ENCODE assay signal across 22 cellular contexts in the genomic region with DNA sequence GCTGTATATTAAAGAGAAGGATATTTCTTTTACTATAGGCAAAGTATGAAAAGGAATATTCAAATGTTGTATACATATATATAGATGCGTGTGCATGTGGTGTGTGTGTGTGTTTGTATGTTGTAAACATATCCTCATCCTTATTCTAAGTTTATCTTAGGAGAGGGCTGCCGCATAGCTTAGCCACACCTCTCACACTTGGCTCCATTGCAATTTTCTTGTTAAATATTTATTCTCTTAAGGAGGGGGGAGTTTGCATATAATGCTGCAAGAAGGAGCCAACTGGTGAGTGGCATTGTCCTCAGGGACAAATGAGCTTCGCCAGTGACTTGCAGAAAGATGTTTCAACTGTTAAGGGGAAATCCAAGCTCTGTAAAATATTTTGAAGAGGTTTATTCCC.
"Had no signal": no experiment of that assay in that cellular context is flagged by ENCODE, and none has a peak within 500 bp of the region (broad histone marks: within the 10 kb centered on the region; RNA-seq: fewer than 3 reads in every experiment).

No MANE protein-coding gene starts in this region.

- H3K4me1 ChIP-seq: breast epithelium, gastroesophageal sphincter, lower lobe of right lung, psoas muscle had no signal

- H3K36me3 Mint-ChIP-seq: activated naive CD8-positive, alpha-beta T cell; naive thymus-derived CD8-positive, alpha-beta T cell had no signal

- H3K4me1 Mint-ChIP-seq: activated T-helper 17 cell treated with anti-CD3 and anti-CD28 coated beads, Interleukin-2, amount 50 U/mL, for 72 hours; central memory CD8-positive, alpha-beta T cell; naive thymus-derived CD8-positive, alpha-beta T cell had no signal

- H3K27ac Mint-ChIP-seq: activated naive CD8-positive, alpha-beta T cell; activated T-cell treated with anti-CD3 and anti-CD28 coated beads, Interleukin-2, amount 50 U/mL, for 24 hours; activated T-helper 17 cell treated with anti-CD3 and anti-CD28 coated beads, Interleukin-2, amount 50 U/mL, for 72 hours; naive thymus-derived CD8-positive, alpha-beta T cell had no signal

- H3K27ac ChIP-seq: breast epithelium, dorsolateral prefrontal cortex, gastroesophageal sphincter, lower lobe of right lung, neutrophil, ovary, psoas muscle, upper lobe of left lung had no signal

- H3K9me3 ChIP-seq: lower lobe of right lung, neutrophil, ovary, psoas muscle, upper lobe of left lung had no signal

- H3K4me3 ChIP-seq: breast epithelium, dorsolateral prefrontal cortex, gastroesophageal sphincter, lower lobe of right lung, ovary, psoas muscle, upper lobe of left lung had no signal

- H3K27me3 ChIP-seq: breast epithelium, gastroesophageal sphincter, neutrophil, ovary, upper lobe of left lung had no signal

- DNase-seq: activated CD8-positive, alpha-beta memory T cell treated with anti-CD3 and anti-CD28 coated beads for 24 hours; activated CD8-positive, alpha-beta memory T cell treated with anti-CD3 and anti-CD28 coated beads, Interleukin-2, amount 50 U/mL, for 4 hours; activated naive CD4-positive, alpha-beta T cell; activated T-cell treated with anti-CD3 and anti-CD28 coated beads, Interleukin-2, amount 50 U/mL, for 24 hours; dorsolateral prefrontal cortex; head of caudate nucleus; lower lobe of right lung; naive thymus-derived CD8-positive, alpha-beta T cell; ovary; psoas muscle; right cardiac atrium; stimulated activated CD4-positive, alpha-beta T cell treated with anti-CD3 and anti-CD28 coated beads, Interleukin-4, amount 100 ng/mL, for 4 hours; stimulated activated naive CD8-positive, alpha-beta T cell treated with anti-CD3 and anti-CD28 coated beads, Interleukin-15, Interleukin-2, amounts not matched to agents 100 U/mL and 50 U/mL, for 24 hours; T-helper 1 cell; upper lobe of left lung had no signal

- H3K27me3 Mint-ChIP-seq: activated T-cell treated with anti-CD3 and anti-CD28 coated beads, Interleukin-2, amount 50 U/mL, for 24 hours had no signal

- H3K4me3 Mint-ChIP-seq: activated naive CD8-positive, alpha-beta T cell; activated T-cell treated with anti-CD3 and anti-CD28 coated beads, Interleukin-2, amount 50 U/mL, for 24 hours; activated T-helper 17 cell treated with anti-CD3 and anti-CD28 coated beads, Interleukin-2, amount 50 U/mL, for 72 hours; central memory CD8-positive, alpha-beta T cell; naive thymus-derived CD8-positive, alpha-beta T cell; WTC11 had no signal

- H3K36me3 ChIP-seq: breast epithelium, gastroesophageal sphincter, lower lobe of right lung, neutrophil, ovary, upper lobe of left lung had no signal

- H3K9me3 Mint-ChIP-seq: activated T-cell treated with anti-CD3 and anti-CD28 coated beads, Interleukin-2, amount 50 U/mL, for 24 hours; activated T-helper 17 cell treated with anti-CD3 and anti-CD28 coated beads, Interleukin-2, amount 50 U/mL, for 72 hours had no signal

- ATAC-seq: activated T-helper 17 cell treated with anti-CD3 and anti-CD28 coated beads, Interleukin-2, amount 50 U/mL, for 72 hours; gastroesophageal sphincter; lower lobe of right lung; naive thymus-derived CD8-positive, alpha-beta T cell; psoas muscle; right cardiac atrium; stimulated activated naive CD8-positive, alpha-beta T cell treated with anti-CD3 and anti-CD28 coated beads, Interleukin-15, Interleukin-2, amounts not matched to agents 100 U/mL and 50 U/mL, for 24 hours; WTC11 had no signal
